8 cellular contexts compared by ENCODE assay signal in the genomic region with DNA sequence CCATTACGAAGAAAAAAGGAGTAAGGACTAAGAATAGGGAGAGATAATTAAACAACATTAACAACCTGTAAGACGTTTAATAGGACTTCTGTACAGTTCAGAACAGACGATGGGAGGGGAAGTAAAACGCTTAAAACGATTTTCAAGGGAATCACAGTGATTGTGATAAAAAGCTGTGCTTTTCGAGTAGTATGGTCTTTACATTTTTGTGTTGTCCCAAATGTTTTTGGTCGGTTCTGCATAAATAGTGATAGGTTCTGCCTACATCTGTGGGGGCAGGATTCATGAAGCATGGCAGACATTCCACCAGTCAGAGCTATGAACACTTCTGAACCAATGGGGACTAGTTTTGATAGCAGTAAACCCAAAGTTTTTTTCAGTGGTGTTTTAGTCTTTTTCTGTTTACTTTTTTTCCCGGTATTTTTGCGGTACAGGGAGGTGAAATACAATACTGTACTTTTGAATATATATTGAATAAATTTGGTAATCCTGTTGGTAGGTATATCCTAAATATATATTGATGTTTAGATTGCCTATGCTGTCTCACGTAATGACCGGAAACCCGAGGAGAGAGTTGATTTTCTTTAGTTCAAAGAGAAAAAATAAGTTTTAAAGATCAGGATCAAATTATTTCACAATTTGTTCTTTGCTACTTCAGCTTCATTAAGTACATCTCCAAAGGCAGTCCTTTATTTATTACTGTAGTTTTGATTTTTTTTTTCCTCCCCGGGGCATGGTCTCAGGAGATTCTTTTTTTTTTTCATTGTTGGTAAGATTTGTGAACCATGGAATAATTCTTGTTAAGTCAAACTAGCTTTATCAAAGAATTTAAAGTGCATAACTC. TPM values are rescaled to one million over a fixed set of nuclear protein-coding genes. Genes with fewer than 3 reads are reported as not detected.
DNase-seq lines count a peak whose midpoint lies in the region; ATAC-seq and TF ChIP-seq lines count a peak whose summit lies in the region.

No MANE protein-coding gene starts in this region.

- H3K27ac Mint-ChIP-seq in activated naive CD8-positive, alpha-beta T cell treated with anti-CD3 and anti-CD28 coated beads, Interleukin-2, amount 50 U/mL, for 24 hours = peak overlapping the region; percentile 88

- ATAC-seq in GM18909 (IDR thresholded peaks at IDR 0.05; ENCODE audit: poor library complexity, unreplicated experiment) (peak; percentile 28), GM21423 (IDR thresholded peaks at IDR 0.05; ENCODE audit: unreplicated experiment) (no peak)
- ATAC-seq in activated naive CD8-positive, alpha-beta T cell treated with anti-CD3 and anti-CD28 coated beads, Interleukin-2, amount 50 U/mL, for 24 hours = peak; percentile 39

- DNase-seq in CD1c-positive myeloid dendritic cell (ENCODE audit: extremely low spot score) = peak; percentile 57
- peak; percentile 20 for DNase-seq in MV-4-11 (lab: John Stamatoyannopoulos, UW)
- DNase-seq in activated naive CD8-positive, alpha-beta T cell treated with anti-CD3 and anti-CD28 coated beads, Interleukin-2, amount 50 U/mL, for 24 hours = peak; percentile 21
- peak; percentile 62 for DNase-seq in hepatocyte (ENCODE audit: low spot score)
- DNase-seq in skeletal muscle cell (ENCODE audit: low read depth) = peak; percentile 20
- no peak for DNase-seq in NCI-H1105 (lab: John Stamatoyannopoulos, UW)

- no peaks in the 10 kb centered on the region for H3K9me3 Mint-ChIP-seq in activated naive CD8-positive, alpha-beta T cell treated with anti-CD3 and anti-CD28 coated beads, Interleukin-2, amount 50 U/mL, for 24 hours

- no peaks in the 10 kb centered on the region for H3K36me3 Mint-ChIP-seq in activated naive CD8-positive, alpha-beta T cell treated with anti-CD3 and anti-CD28 coated beads, Interleukin-2, amount 50 U/mL, for 24 hours (ENCODE audit: low read depth)

- peaks cover 18% of the 10 kb centered on the region for H3K4me1 ChIP-seq in hepatocyte (ENCODE audit: insufficient read depth)

- H3K27me3 Mint-ChIP-seq in activated naive CD8-positive, alpha-beta T cell treated with anti-CD3 and anti-CD28 coated beads, Interleukin-2, amount 50 U/mL, for 24 hours = no peaks in the 10 kb centered on the region

- H3K79me2 ChIP-seq in hepatocyte = peaks cover 62% of the 10 kb centered on the region

- H3K9me2 ChIP-seq in hepatocyte (replicated peaks; ENCODE audit: insufficient read depth) = no peaks in the 10 kb centered on the region

- peaks cover 49% of the 10 kb centered on the region for H4K20me1 ChIP-seq in hepatocyte (ENCODE audit: insufficient read depth, poor library complexity, severe bottlenecking)

- H3K36me3 ChIP-seq in hepatocyte (replicated peaks; ENCODE audit: insufficient read depth, low read depth) = no peaks in the 10 kb centered on the region

- no peaks in the 10 kb centered on the region for H3K27me3 ChIP-seq in hepatocyte

- H3K9me3 ChIP-seq in hepatocyte (ENCODE audit: low read depth) = no peaks in the 10 kb centered on the region

- WGBS in hepatocyte (ENCODE audit: low lambda C conversion rate, missing lambda C conversion rate) = 2% methylated on average over 13 of the region's 13 CpGs

- H3K4me2 ChIP-seq in hepatocyte = peak overlapping the region; percentile 73

- H2AFZ ChIP-seq in hepatocyte = no peak overlapping the region

- H3K4me3 ChIP-seq in hepatocyte (peak overlapping the region; percentile 70), skeletal muscle cell (ENCODE audit: low read depth, low read length) (peak overlapping the region; percentile 93)

- H3K4me1 Mint-ChIP-seq in activated naive CD8-positive, alpha-beta T cell treated with anti-CD3 and anti-CD28 coated beads, Interleukin-2, amount 50 U/mL, for 24 hours = peaks cover 58% of the 10 kb centered on the region

- H3K4me3 Mint-ChIP-seq in activated naive CD8-positive, alpha-beta T cell treated with anti-CD3 and anti-CD28 coated beads, Interleukin-2, amount 50 U/mL, for 24 hours = peak overlapping the region; percentile 97

- H3K27ac ChIP-seq in hepatocyte = peak overlapping the region; percentile 100

- TF ChIP-seq CTCF in hepatocyte (IDR thresholded peaks at IDR 0.05; ENCODE audit: poor library complexity) = no peak

RNA-seq across cellular contexts. Expression of a gene that starts 1.3 kb away (rescaled TPM):
- 117 and 118 TPM in 2 replicates for total RNA-seq in hepatocyte
- 32.9 and 39.3 TPM in 2 replicates for polyA plus RNA-seq in hepatocyte
